In the genomic region with DNA sequence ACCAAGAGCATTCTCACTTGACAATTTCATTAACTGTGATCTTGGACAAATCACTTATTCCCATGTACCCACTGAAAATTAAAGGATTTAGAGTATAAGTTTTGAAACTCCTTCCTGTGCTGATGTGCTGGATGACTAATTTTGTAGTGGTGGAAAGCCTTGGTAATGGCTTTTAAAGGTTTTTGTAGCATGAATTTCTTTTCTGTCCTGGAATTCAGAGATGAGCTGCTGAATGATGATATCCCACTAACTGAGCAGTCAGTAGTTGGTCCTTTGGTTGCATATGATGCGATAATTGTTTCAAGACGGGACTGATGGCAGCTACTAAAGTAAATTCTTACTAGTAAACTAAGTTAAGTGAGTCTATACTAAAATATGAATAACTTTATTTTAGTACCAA, we compare ENCODE assay signal across 15 cellular contexts. TPM values are rescaled to one million over a fixed set of nuclear protein-coding genes. Genes with fewer than 3 reads are reported as not detected.
DNase-seq lines count a peak whose midpoint lies in the region; ATAC-seq and TF ChIP-seq lines count a peak whose summit lies in the region.
"Had no signal": no experiment of that assay in that cellular context is flagged by ENCODE, and none has a peak within 500 bp of the region (broad histone marks: within the 10 kb centered on the region; RNA-seq: fewer than 3 reads in every experiment).

No MANE protein-coding gene starts in this region.

- TF ChIP-seq POLR2A in NB4 (IDR thresholded peaks at IDR 0.05; ENCODE audit: extremely low read depth, insufficient read length): no peak

- peaks cover 94% of the 10 kb centered on the region for H3K79me2 ChIP-seq in smooth muscle cell (ENCODE audit: low read depth)

- peak overlapping the region; percentile 6 for H3K4me2 ChIP-seq in smooth muscle cell

- H3K36me3 Mint-ChIP-seq in activated naive CD4-positive, alpha-beta T cell treated with anti-CD3 and anti-CD28 coated beads for 36 hours (ENCODE audit: low read depth): peaks cover 91% of the 10 kb centered on the region
- peaks cover 92% of the 10 kb centered on the region for H3K36me3 Mint-ChIP-seq in effector memory CD8-positive, alpha-beta T cell (ENCODE audit: insufficient read depth)

- H3K27ac Mint-ChIP-seq in activated naive CD4-positive, alpha-beta T cell treated with anti-CD3 and anti-CD28 coated beads for 36 hours: peak overlapping the region; percentile 99
- peak overlapping the region; percentile 81 for H3K27ac Mint-ChIP-seq in effector memory CD8-positive, alpha-beta T cell

- no peaks in the 10 kb centered on the region for H3K9me3 Mint-ChIP-seq in activated naive CD4-positive, alpha-beta T cell treated with anti-CD3 and anti-CD28 coated beads for 36 hours
- H3K9me3 Mint-ChIP-seq in effector memory CD8-positive, alpha-beta T cell: no peaks in the 10 kb centered on the region

- no peak overlapping the region for H3K9ac ChIP-seq in smooth muscle cell (ENCODE audit: low read depth)

- no peak for DNase-seq in activated naive CD4-positive, alpha-beta T cell treated with anti-CD3 and anti-CD28 coated beads for 36 hours
- DNase-seq in activated naive CD4-positive, alpha-beta T cell treated with anti-CD3 and anti-CD28 coated beads, Interleukin-2, amount 50 U/mL, for 16 hours: no peak
- no peak for DNase-seq in NB4 (ENCODE audit: low read depth)
- DNase-seq in effector memory CD8-positive, alpha-beta T cell: no peak
- no peak for DNase-seq in smooth muscle cell (lab: John Stamatoyannopoulos, UW; ENCODE audit: unreplicated experiment)
- no peak for DNase-seq in stimulated activated CD4-positive, alpha-beta T cell treated with anti-CD3 and anti-CD28 coated beads, Interleukin-12 subunit alpha, Interleukin-12 subunit beta, amount 100 ng/mL, for 4 hours
- DNase-seq in RPMI8226: no peak
- DNase-seq: activated CD8-positive, alpha-beta memory T cell treated with anti-CD3 and anti-CD28 coated beads, Interleukin-2, amount 50 U/mL, for 4 hours; gastrocnemius medialis; mucosa of descending colon; NCI-H2081; NCI-H774; SHP77 had no signal

- H3K4me1 ChIP-seq in smooth muscle cell (ENCODE audit: low read depth): peaks cover 23% of the 10 kb centered on the region

- peaks cover 41% of the 10 kb centered on the region for H3K36me3 ChIP-seq in smooth muscle cell (ENCODE audit: low read depth)

- CTCF ChIA-PET in activated naive CD4-positive, alpha-beta T cell treated with anti-CD3 and anti-CD28 coated beads for 36 hours (lab: Charles Lee): interaction anchor here (1.0 to 4.0 kb wide), 2 partner anchors 21 to 156 kb away, joined by 3 to 19 read pairs; no protein-coding TSS in a partner anchor

- H3K4me3 ChIP-seq in NB4 (ENCODE audit: low read depth, low read length) (peak overlapping the region; percentile 98), smooth muscle cell (no peak overlapping the region)
- H3K4me3 ChIP-seq: gastrocnemius medialis, mucosa of descending colon, vagina had no signal

- H3K27me3 Mint-ChIP-seq in activated naive CD4-positive, alpha-beta T cell treated with anti-CD3 and anti-CD28 coated beads for 36 hours (ENCODE audit: low read depth): no peaks in the 10 kb centered on the region
- H3K27me3 Mint-ChIP-seq in effector memory CD8-positive, alpha-beta T cell: no peaks in the 10 kb centered on the region

- H3K9me3 ChIP-seq in smooth muscle cell (replicated peaks; ENCODE audit: low read depth): no peaks in the 10 kb centered on the region
- H3K9me3 ChIP-seq: gastrocnemius medialis, mucosa of descending colon, vagina had no signal

- H3K4me3 Mint-ChIP-seq in activated naive CD4-positive, alpha-beta T cell treated with anti-CD3 and anti-CD28 coated beads for 36 hours: peak overlapping the region; percentile 28
- peak overlapping the region in 1 of 2 donors; percentile 9 for H3K4me3 Mint-ChIP-seq in effector memory CD8-positive, alpha-beta T cell

- H3K4me1 Mint-ChIP-seq in activated naive CD4-positive, alpha-beta T cell treated with anti-CD3 and anti-CD28 coated beads for 36 hours (ENCODE audit: low read depth): peaks cover 71% of the 10 kb centered on the region
- peaks cover 56 to 81% of the 10 kb centered on the region in 2 donors for H3K4me1 Mint-ChIP-seq in effector memory CD8-positive, alpha-beta T cell (ENCODE audit: low read depth in 2 of 2)

- no peaks in the 10 kb centered on the region for H3K27me3 ChIP-seq in smooth muscle cell (ENCODE audit: low read depth)
- H3K27me3 ChIP-seq: gastrocnemius medialis, vagina had no signal

- peaks cover 47% of the 10 kb centered on the region for H3F3A ChIP-seq in smooth muscle cell (ENCODE audit: low read depth)

- ATAC-seq in effector memory CD8-positive, alpha-beta T cell (replicated peaks): no peak
- ATAC-seq in GM21786 (IDR thresholded peaks at IDR 0.05; ENCODE audit: unreplicated experiment): no peak
- ATAC-seq: gastrocnemius medialis, mucosa of descending colon had no signal

- no peak for TF ChIP-seq CTCF in NB4 (IDR thresholded peaks at IDR 0.05; ENCODE audit: low read depth, low read length)
- no peak for TF ChIP-seq CTCF in smooth muscle cell (IDR thresholded peaks at IDR 0.05; ENCODE audit: borderline replicate concordance, insufficient read depth, poor library complexity, severe bottlenecking)

- WGBS in smooth muscle cell (ENCODE audit: low lambda C conversion rate): 93% methylated on average over 2 of the region's 2 CpGs

- peak overlapping the region; percentile 46 for H3K27ac ChIP-seq in smooth muscle cell (ENCODE audit: low read depth)
- H3K27ac ChIP-seq: gastrocnemius medialis, vagina had no signal

- intact Hi-C loops in activated naive CD4-positive, alpha-beta T cell treated with anti-CD3 and anti-CD28 coated beads for 36 hours (cut with micrococcal nuclease): loop anchor here (10.0 kb wide), 1 partner anchor 1332 kb away; a partner anchor contains a TSS

- H4K20me1 ChIP-seq in smooth muscle cell (ENCODE audit: low read depth): peaks cover 100% of the 10 kb centered on the region

- no peak overlapping the region for H2AFZ ChIP-seq in smooth muscle cell (ENCODE audit: low read depth)

RNA-seq across cellular contexts. Expression of a gene that starts 5.2 kb away (rescaled TPM):
- total RNA-seq in activated naive CD4-positive, alpha-beta T cell treated with anti-CD3 and anti-CD28 coated beads for 36 hours: 1,000 to 10,000 TPM; 1,793 to 1,819 TPM
- total RNA-seq in smooth muscle cell: 1,043 and 1,121 TPM in 2 replicates
- polyA plus RNA-seq in smooth muscle cell: 570 and 596 TPM in 2 replicates

RNA-seq across cellular contexts. Expression of a gene that starts 52.2 kb away (rescaled TPM):
- total RNA-seq in activated naive CD4-positive, alpha-beta T cell treated with anti-CD3 and anti-CD28 coated beads for 36 hours: 10 to 100 TPM; 13.8 to 14.0 TPM
- 45.2 and 47.6 TPM in 2 replicates for total RNA-seq in smooth muscle cell
- polyA plus RNA-seq in smooth muscle cell: 30.0 and 35.4 TPM in 2 replicates
